In the genomic region with DNA sequence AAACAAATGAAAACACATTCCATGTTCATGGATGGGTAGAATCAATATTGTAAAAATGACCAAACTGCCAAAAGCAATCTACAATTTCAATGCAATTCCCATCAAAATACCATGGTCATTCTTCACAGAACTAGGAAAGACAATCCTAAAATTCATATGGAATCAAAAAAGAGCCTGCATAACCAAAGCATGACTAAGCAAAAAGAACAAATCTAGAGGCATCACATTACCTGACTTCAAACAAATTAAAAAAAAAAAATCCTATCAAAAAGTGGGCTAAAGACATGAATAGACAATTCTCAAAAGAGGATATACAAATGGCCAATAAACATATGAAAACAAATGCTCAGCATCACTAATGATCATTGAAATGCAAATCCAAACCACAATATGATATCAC, we compare ENCODE assay signal across 34 cellular contexts.
"Had no signal": no experiment of that assay in that cellular context is flagged by ENCODE, and none has a peak within 500 bp of the region (broad histone marks: within the 10 kb centered on the region; RNA-seq: fewer than 3 reads in every experiment).

No MANE protein-coding gene starts in this region.

- FAIRE-seq: astrocyte, colon, TTC549 had no signal

- ATAC-seq: activated CD8-positive, alpha-beta T cell treated with anti-CD3 and anti-CD28 coated beads for 36 hours; activated naive CD4-positive, alpha-beta T cell treated with anti-CD3 and anti-CD28 coated beads, Interleukin-2, amount 50 U/mL, for 72 hours; activated T-cell treated with anti-CD3 and anti-CD28 coated beads, Interleukin-2, amount 50 U/mL, for 4 hours; activated T-cell treated with anti-CD3 and anti-CD28 coated beads, Interleukin-2, amount 50 U/mL, for 72 hours; activated T-helper 17 cell treated with anti-CD3 and anti-CD28 coated beads, Interleukin-2, amount 50 U/mL, for 72 hours; body of pancreas; T-helper 17 cell had no signal

- H3K36me3 Mint-ChIP-seq: activated CD4-positive, alpha-beta memory T cell treated with anti-CD3 and anti-CD28 coated beads for 36 hours; activated naive CD8-positive, alpha-beta T cell treated with anti-CD3 and anti-CD28 coated beads for 36 hours had no signal

- H3K27me3 ChIP-seq: adrenal gland, body of pancreas, brain microvascular endothelial cell, breast epithelium had no signal

- H3K36me3 ChIP-seq: adrenal gland, brain microvascular endothelial cell, breast epithelium had no signal

- H3K4me1 Mint-ChIP-seq: activated B cell treated with CpG ODN at 0.5 μM for 24 hours; activated CD4-positive, alpha-beta T cell treated with anti-CD3 and anti-CD28 coated beads, Interleukin-2, amount 10 ng/mL, durations not matched to agents 24 days and 14 days; activated naive CD8-positive, alpha-beta T cell treated with anti-CD3 and anti-CD28 coated beads for 36 hours; activated T-helper 17 cell treated with anti-CD3 and anti-CD28 coated beads, Interleukin-2, amount 50 U/mL, for 72 hours; T-helper 17 cell had no signal

- H3K4me3 Mint-ChIP-seq: activated B cell treated with CpG ODN at 0.5 μM for 24 hours; activated CD4-positive, alpha-beta memory T cell treated with anti-CD3 and anti-CD28 coated beads for 36 hours; activated CD4-positive, alpha-beta T cell treated with anti-CD3 and anti-CD28 coated beads, Interleukin-2, amount 10 ng/mL, durations not matched to agents 24 days and 14 days; activated CD8-positive, alpha-beta T cell treated with anti-CD3 and anti-CD28 coated beads for 36 hours; activated naive CD4-positive, alpha-beta T cell treated with anti-CD3 and anti-CD28 coated beads for 36 hours; activated naive CD8-positive, alpha-beta T cell treated with anti-CD3 and anti-CD28 coated beads for 36 hours; activated T-cell treated with anti-CD3 and anti-CD28 coated beads, Interleukin-2, amount 50 U/mL, for 4 hours; activated T-cell treated with anti-CD3 and anti-CD28 coated beads, Interleukin-2, amount 50 U/mL, for 72 hours; activated T-helper 1 cell treated with anti-CD3 and anti-CD28 coated beads, Interleukin-12 subunit alpha, Interleukin-12 subunit beta, Interleukin-2, Interleukin-4 antibody, amounts not matched to agents 30 ng/mL and 10 ng/mL and 1 ng/mL, durations not matched to agents 14 hours and 24 hours and 36 hours; activated T-helper 17 cell treated with anti-CD3 and anti-CD28 coated beads, Interleukin-2, amount 50 U/mL, for 72 hours; T-helper 17 cell had no signal

- H3K4me3 ChIP-seq: adrenal gland, body of pancreas, breast epithelium had no signal

- H3K27ac ChIP-seq: adrenal gland, body of pancreas, brain microvascular endothelial cell, breast epithelium, VCaP had no signal

- H3K27me3 Mint-ChIP-seq: activated B cell treated with CpG ODN at 0.5 μM for 24 hours; activated CD4-positive, alpha-beta memory T cell treated with anti-CD3 and anti-CD28 coated beads for 36 hours; activated CD4-positive, alpha-beta T cell treated with anti-CD3 and anti-CD28 coated beads, Interleukin-2, amount 10 ng/mL, durations not matched to agents 24 days and 14 days; activated CD8-positive, alpha-beta T cell treated with anti-CD3 and anti-CD28 coated beads for 36 hours; activated naive CD8-positive, alpha-beta T cell treated with anti-CD3 and anti-CD28 coated beads for 36 hours; activated T-helper 17 cell treated with anti-CD3 and anti-CD28 coated beads, Interleukin-2, amount 50 U/mL, for 72 hours; T-helper 17 cell had no signal

- H3K4me1 ChIP-seq: adrenal gland, body of pancreas, breast epithelium had no signal

- DNase-seq: activated B cell treated with CpG ODN at 0.5 μM for 24 hours; activated CD4-positive, alpha-beta memory T cell treated with anti-CD3 and anti-CD28 coated beads for 36 hours; activated CD4-positive, alpha-beta T cell treated with anti-CD3 and anti-CD28 coated beads for 4 hours; activated CD4-positive, alpha-beta T cell treated with anti-CD3 and anti-CD28 coated beads, Interleukin-2, amount 10 ng/mL, durations not matched to agents 24 days and 14 days; activated CD4-positive, alpha-beta T cell treated with anti-CD3 and anti-CD28 coated beads, Interleukin-2, amount 50 U/mL, for 1 hour; activated CD4-positive, alpha-beta T cell treated with anti-CD3 and anti-CD28 coated beads, Interleukin-2, amount 50 U/mL, for 4 hours; activated CD4-positive, CD25-positive, alpha-beta regulatory T cell treated with anti-CD3 and anti-CD28 coated beads, Interleukin-2, amount 50 U/mL, for 72 hours; activated CD8-positive, alpha-beta memory T cell treated with anti-CD3 and anti-CD28 coated beads, Interleukin-2, amount 50 U/mL, for 4 hours; activated CD8-positive, alpha-beta T cell treated with anti-CD3 and anti-CD28 coated beads for 36 hours; activated effector memory CD4-positive, alpha-beta T cell treated with anti-CD3 and anti-CD28 coated beads, Interleukin-2, amount 50 U/mL, for 16 hours; activated gamma-delta T cell treated with Interleukin-2 at 50 U/mL for 16 hours; activated naive CD4-positive, alpha-beta T cell; activated naive CD4-positive, alpha-beta T cell treated with anti-CD3 and anti-CD28 coated beads for 36 hours; activated naive CD4-positive, alpha-beta T cell treated with anti-CD3 and anti-CD28 coated beads, Interleukin-2, amount 50 U/mL, for 16 hours; activated naive CD8-positive, alpha-beta T cell treated with anti-CD3 and anti-CD28 coated beads for 36 hours; activated T-cell treated with anti-CD3 and anti-CD28 coated beads for 4 hours; activated T-cell treated with anti-CD3 and anti-CD28 coated beads, Interleukin-2, amount 50 U/mL, for 1 hour; activated T-cell treated with anti-CD3 and anti-CD28 coated beads, Interleukin-2, amount 50 U/mL, for 4 hours; activated T-cell treated with anti-CD3 and anti-CD28 coated beads, Interleukin-2, amount 50 U/mL, for 72 hours; adrenal gland; amniotic stem cell; aorta; body of pancreas; brain microvascular endothelial cell; central memory CD4-positive, alpha-beta T cell; T-helper 17 cell had no signal

- H3K9me3 Mint-ChIP-seq: activated T-helper 17 cell treated with anti-CD3 and anti-CD28 coated beads, Interleukin-2, amount 50 U/mL, for 72 hours had no signal

- H3K27ac Mint-ChIP-seq: activated B cell treated with CpG ODN at 0.5 μM for 24 hours; activated CD4-positive, alpha-beta memory T cell treated with anti-CD3 and anti-CD28 coated beads for 36 hours; activated CD4-positive, alpha-beta T cell treated with anti-CD3 and anti-CD28 coated beads, Interleukin-2, amount 10 ng/mL, durations not matched to agents 24 days and 14 days; activated CD8-positive, alpha-beta T cell treated with anti-CD3 and anti-CD28 coated beads for 36 hours; activated naive CD4-positive, alpha-beta T cell treated with anti-CD3 and anti-CD28 coated beads for 36 hours; activated naive CD4-positive, alpha-beta T cell treated with anti-CD3 and anti-CD28 coated beads, Interleukin-2, amount 50 U/mL, for 72 hours; activated naive CD8-positive, alpha-beta T cell treated with anti-CD3 and anti-CD28 coated beads for 36 hours; activated T-cell treated with anti-CD3 and anti-CD28 coated beads, Interleukin-2, amount 50 U/mL, for 72 hours; activated T-helper 1 cell treated with anti-CD3 and anti-CD28 coated beads, Interleukin-12 subunit alpha, Interleukin-12 subunit beta, Interleukin-2, Interleukin-4 antibody, amounts not matched to agents 30 ng/mL and 10 ng/mL and 1 ng/mL, durations not matched to agents 14 hours and 24 hours and 36 hours; activated T-helper 17 cell treated with anti-CD3 and anti-CD28 coated beads, Interleukin-2, amount 50 U/mL, for 72 hours; T-helper 17 cell had no signal

- H3K9me3 ChIP-seq: adrenal gland, body of pancreas, breast epithelium had no signal
